11 cellular contexts compared by ENCODE assay signal in the genomic region with DNA sequence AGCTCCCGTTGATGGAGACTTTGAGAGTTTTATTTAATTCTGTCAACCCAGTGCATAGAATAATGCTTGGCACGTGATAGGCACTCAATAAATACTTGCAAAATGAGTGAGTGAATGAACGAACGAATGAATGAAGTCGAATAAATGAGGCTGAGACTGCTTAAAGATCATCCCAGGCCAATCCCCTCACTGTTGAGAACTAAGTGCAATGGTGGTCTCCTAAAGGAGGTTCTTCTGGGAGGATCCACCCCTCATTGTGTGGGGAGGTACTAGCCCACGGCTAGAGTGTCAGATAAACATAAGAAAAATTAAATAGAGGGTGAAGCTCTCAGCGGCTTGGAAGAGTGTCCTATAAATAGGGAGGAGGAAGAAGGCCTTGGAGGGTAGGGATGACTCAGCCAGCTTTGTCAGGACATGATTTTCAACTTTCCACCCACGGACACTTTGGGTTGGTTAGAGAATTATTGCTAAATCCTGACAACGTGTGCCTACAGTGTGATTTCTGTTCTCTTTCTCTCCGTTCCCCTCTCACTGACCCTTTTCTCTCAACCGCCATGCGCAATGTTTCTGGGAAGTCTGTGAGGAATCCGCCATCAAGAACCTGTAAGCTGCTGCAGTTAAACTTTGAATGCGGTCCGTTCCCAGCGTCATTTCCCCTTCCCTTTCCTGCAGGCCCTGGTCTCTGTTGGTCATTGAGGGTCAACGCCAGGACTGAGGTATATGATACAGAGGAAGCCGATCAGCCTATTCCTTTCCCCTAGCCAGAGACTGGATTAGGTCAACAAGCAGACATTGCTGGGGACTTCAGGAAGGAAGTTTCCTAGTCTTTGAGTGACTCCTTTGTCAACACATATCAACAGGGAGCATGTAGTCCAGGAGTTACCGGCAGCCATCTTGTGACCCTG.
DNase-seq lines count a peak whose midpoint lies in the region; TF ChIP-seq lines count a peak whose summit lies in the region.
"Had no signal": no experiment of that assay in that cellular context is flagged by ENCODE, and none has a peak within 500 bp of the region (broad histone marks: within the 10 kb centered on the region; RNA-seq: fewer than 3 reads in every experiment).

No MANE protein-coding gene starts in this region.

- no peak overlapping the region for H3K4me3 ChIP-seq in AG09309 (ENCODE audit: control insufficient read depth, low read depth, low read length)
- no peak overlapping the region for H3K4me3 ChIP-seq in esophagus muscularis mucosa
- no peak overlapping the region for H3K4me3 ChIP-seq in SJCRH30
- H3K4me3 ChIP-seq: BLaER1 had no signal

- H3K27me3 ChIP-seq in esophagus muscularis mucosa (no peaks in the 10 kb centered on the region), SJCRH30 (no peaks in the 10 kb centered on the region)
- H3K27me3 ChIP-seq: BLaER1 had no signal

- peak overlapping the region in 2 of 3 experiments; percentile 10 to 15 for H3K4me3 Mint-ChIP-seq in nephron
- H3K4me3 Mint-ChIP-seq: activated CD4-positive, alpha-beta T cell treated with anti-CD3 and anti-CD28 coated beads, Interleukin-2, amount 10 ng/mL, durations not matched to agents 7 days and 5 days had no signal

- no peaks in the 10 kb centered on the region for H3K36me3 Mint-ChIP-seq in nephron (ENCODE audit: low read depth)

- H3K36me3 ChIP-seq in esophagus muscularis mucosa (no peaks in the 10 kb centered on the region), SJCRH30 (no peaks in the 10 kb centered on the region)
- H3K36me3 ChIP-seq: BLaER1 had no signal

- intact Hi-C loops in esophagus muscularis mucosa (cut with DNase I) = no loop called here

- peak; percentile 62 for DNase-seq in AG09309 (ENCODE audit: low read depth)
- peak; percentile 95 for DNase-seq in NOMO-1 treated with dmso at 0.1 percent for 144 hours (lab: John Stamatoyannopoulos, UW; ENCODE audit: unreplicated experiment)
- no peak for DNase-seq in esophagus muscularis mucosa (ENCODE audit: extremely low spot score)
- no peak for DNase-seq in NCI-H146 treated with DMSO at 0.1 percent for 48 hours (lab: John Stamatoyannopoulos, UW; ENCODE audit: unreplicated experiment)
- no peak for DNase-seq in SJCRH30
- no peak for DNase-seq in activated CD4-positive, alpha-beta T cell treated with anti-CD3 and anti-CD28 coated beads, Interleukin-2, amount 50 U/mL, for 48 hours
- DNase-seq in stimulated activated CD4-positive, alpha-beta T cell treated with anti-CD3 and anti-CD28 coated beads, Interleukin-2, amount 100 ng/mL, for 48 hours = no peak
- DNase-seq: activated CD4-positive, alpha-beta T cell treated with anti-CD3 and anti-CD28 coated beads, Interleukin-2, amount 10 ng/mL, durations not matched to agents 7 days and 5 days; NCI-H2107 had no signal

- H3K9me3 Mint-ChIP-seq in nephron = peaks cover 4% of the 10 kb centered on the region

- H3K9me3 ChIP-seq in esophagus muscularis mucosa (no peaks in the 10 kb centered on the region), SJCRH30 (replicated peaks) (no peaks in the 10 kb centered on the region)
- H3K9me3 ChIP-seq: BLaER1 had no signal

- no peaks in the 10 kb centered on the region for H3K27me3 Mint-ChIP-seq in nephron (ENCODE audit: low read depth)
- H3K27me3 Mint-ChIP-seq: activated CD4-positive, alpha-beta T cell treated with anti-CD3 and anti-CD28 coated beads, Interleukin-2, amount 10 ng/mL, durations not matched to agents 7 days and 5 days had no signal

- no peak for TF ChIP-seq POLR2A in esophagus muscularis mucosa (IDR thresholded peaks at IDR 0.05; ENCODE audit: low read depth)

- peak; percentile 17 for TF ChIP-seq EP300 in esophagus muscularis mucosa (IDR thresholded peaks at IDR 0.05)

- peak overlapping the region; percentile 87 to 95 (median 89) for H3K27ac Mint-ChIP-seq in nephron
- H3K27ac Mint-ChIP-seq: activated CD4-positive, alpha-beta T cell treated with anti-CD3 and anti-CD28 coated beads, Interleukin-2, amount 10 ng/mL, durations not matched to agents 7 days and 5 days had no signal

- H3K4me1 Mint-ChIP-seq in nephron = peaks cover 33% of the 10 kb centered on the region
- H3K4me1 Mint-ChIP-seq: activated CD4-positive, alpha-beta T cell treated with anti-CD3 and anti-CD28 coated beads, Interleukin-2, amount 10 ng/mL, durations not matched to agents 7 days and 5 days had no signal

- H3K27ac ChIP-seq in esophagus muscularis mucosa (replicated peaks in 1 of 4) (peak overlapping the region in 3 of 4 donors; percentile 27 to 38 (median 34)), SJCRH30 (no peak overlapping the region)
- H3K27ac ChIP-seq: BLaER1 had no signal

- 70% methylated on average over 19 of the region's 19 CpGs for WGBS in esophagus muscularis mucosa

- peaks cover 0 to 8% (median 1%) of the 10 kb centered on the region in 4 donors for H3K4me1 ChIP-seq in esophagus muscularis mucosa
- H3K4me1 ChIP-seq in SJCRH30 = peaks cover 24% of the 10 kb centered on the region
- H3K4me1 ChIP-seq: BLaER1 had no signal

- TF ChIP-seq CTCF in AG09309 (IDR thresholded peaks at IDR 0.05; ENCODE audit: control insufficient read depth, insufficient read depth, low read depth, low read length, missing control alignments) (no peak), esophagus muscularis mucosa (IDR thresholded peaks at IDR 0.05) (no peak), nephron (IDR thresholded peaks at IDR 0.05; ENCODE audit: unreplicated experiment in 3 of 3) (no peak)

Comparison
In these comparisons a context has a peak if more than half of its experiments do, and no peak if none do; other contexts are left out.
1. DNase-seq: peak in AG09309 (single experiment) and NOMO-1 treated with dmso at 0.1 percent for 144 hours (single experiment); none in esophagus muscularis mucosa (single experiment), NCI-H146 treated with DMSO at 0.1 percent for 48 hours (single experiment), SJCRH30 (0 of 2), activated CD4-positive, alpha-beta T cell treated with anti-CD3 and anti-CD28 coated beads, Interleukin-2, amount 50 U/mL, for 48 hours (0 of 2) and stimulated activated CD4-positive, alpha-beta T cell treated with anti-CD3 and anti-CD28 coated beads, Interleukin-2, amount 100 ng/mL, for 48 hours (0 of 2).